ENCODE assay signal across 38 cellular contexts in the genomic region with DNA sequence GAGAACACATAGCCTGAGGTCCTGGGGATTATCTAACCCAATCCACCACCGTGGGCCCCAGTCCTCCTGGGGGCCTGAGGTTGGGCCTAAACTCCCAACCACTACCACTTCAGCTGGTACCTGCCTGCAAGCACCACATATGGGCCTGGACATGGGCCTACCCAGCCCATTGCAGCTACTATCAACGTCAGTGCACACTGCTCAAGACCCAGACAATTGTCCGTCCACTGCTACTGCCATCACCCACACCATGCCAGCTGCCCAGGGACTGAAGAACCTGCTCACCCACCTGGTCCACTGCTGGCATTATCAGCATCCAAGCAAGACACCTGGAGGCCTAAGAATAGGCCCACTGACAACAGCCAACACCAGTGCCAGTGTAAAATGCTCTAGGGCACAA.
"Had no signal": no experiment of that assay in that cellular context is flagged by ENCODE, and none has a peak within 500 bp of the region (broad histone marks: within the 10 kb centered on the region; RNA-seq: fewer than 3 reads in every experiment).

No MANE protein-coding gene starts in this region.

- DNase-seq: activated effector memory CD4-positive, alpha-beta T cell treated with anti-CD3 and anti-CD28 coated beads, Interleukin-2, amount 50 U/mL, for 16 hours; activated effector memory CD4-positive, alpha-beta T cell treated with Interleukin-2 at 50 U/mL for 16 hours; activated gamma-delta T cell; activated gamma-delta T cell treated with Interleukin-2 at 50 U/mL for 16 hours; activated naive CD4-positive, alpha-beta T cell; activated naive CD4-positive, alpha-beta T cell treated with anti-CD3 and anti-CD28 coated beads for 36 hours; activated naive CD4-positive, alpha-beta T cell treated with anti-CD3 and anti-CD28 coated beads, Interleukin-2, amount 10 ng/mL, durations not matched to agents 7 days and 5 days; activated naive CD4-positive, alpha-beta T cell treated with anti-CD3 and anti-CD28 coated beads, Interleukin-2, amount 50 U/mL, for 16 hours; activated naive CD4-positive, alpha-beta T cell treated with Interleukin-2 at 50 U/mL for 16 hours; activated naive CD8-positive, alpha-beta T cell treated with anti-CD3 and anti-CD28 coated beads for 36 hours; activated naive CD8-positive, alpha-beta T cell treated with anti-CD3 and anti-CD28 coated beads, Interleukin-2, amount 10 ng/mL, durations not matched to agents 7 days and 5 days; activated naive CD8-positive, alpha-beta T cell treated with anti-CD3 and anti-CD28 coated beads, Interleukin-2, amount 50 U/mL, for 24 hours; activated T-cell treated with anti-CD3 and anti-CD28 coated beads for 4 hours; activated T-cell treated with anti-CD3 and anti-CD28 coated beads, Interleukin-2, amount 50 U/mL, for 1 hour; activated T-cell treated with anti-CD3 and anti-CD28 coated beads, Interleukin-2, amount 50 U/mL, for 24 hours; activated T-cell treated with anti-CD3 and anti-CD28 coated beads, Interleukin-2, amount 50 U/mL, for 4 hours; activated T-cell treated with anti-CD3 and anti-CD28 coated beads, Interleukin-2, amount 50 U/mL, for 48 hours; activated T-cell treated with anti-CD3 and anti-CD28 coated beads, Interleukin-2, amount 50 U/mL, for 72 hours; adrenal gland; amniotic stem cell; amygdala; anterior cingulate cortex; aorta; body of pancreas; brain microvascular endothelial cell; caudate nucleus; central memory CD4-positive, alpha-beta T cell had no signal

- H3K9me3 ChIP-seq: adrenal gland, body of pancreas, breast epithelium had no signal

- H3K36me3 ChIP-seq: adrenal gland, brain microvascular endothelial cell, breast epithelium had no signal

- H3K4me3 ChIP-seq: adrenal gland, ascending aorta, body of pancreas, breast epithelium, cardiac muscle cell had no signal

- H3K27ac Mint-ChIP-seq: activated naive CD4-positive, alpha-beta T cell treated with anti-CD3 and anti-CD28 coated beads for 36 hours; activated naive CD4-positive, alpha-beta T cell treated with anti-CD3 and anti-CD28 coated beads, Interleukin-2, amount 10 ng/mL, durations not matched to agents 7 days and 5 days; activated naive CD4-positive, alpha-beta T cell treated with anti-CD3 and anti-CD28 coated beads, Interleukin-2, amount 50 U/mL, for 24 hours; activated naive CD4-positive, alpha-beta T cell treated with anti-CD3 and anti-CD28 coated beads, Interleukin-2, amount 50 U/mL, for 72 hours; activated naive CD8-positive, alpha-beta T cell; activated naive CD8-positive, alpha-beta T cell treated with anti-CD3 and anti-CD28 coated beads for 36 hours; activated naive CD8-positive, alpha-beta T cell treated with anti-CD3 and anti-CD28 coated beads, Interleukin-2, amount 10 ng/mL, durations not matched to agents 7 days and 5 days; activated naive CD8-positive, alpha-beta T cell treated with anti-CD3 and anti-CD28 coated beads, Interleukin-2, amount 50 U/mL, for 24 hours; activated T-cell treated with anti-CD3 and anti-CD28 coated beads, Interleukin-2, amount 50 U/mL, for 24 hours; activated T-cell treated with anti-CD3 and anti-CD28 coated beads, Interleukin-2, amount 50 U/mL, for 72 hours; activated T-helper 1 cell treated with anti-CD3 and anti-CD28 coated beads, Interleukin-12 subunit alpha, Interleukin-12 subunit beta, Interleukin-2, Interleukin-4 antibody, amounts not matched to agents 30 ng/mL and 10 ng/mL and 1 ng/mL, durations not matched to agents 14 hours and 24 hours and 36 hours; activated T-helper 17 cell treated with anti-CD3 and anti-CD28 coated beads, Interleukin-2, amount 50 U/mL, for 72 hours; activated T-helper 2 cell treated with anti-CD3 and anti-CD28 coated beads, Interferon-gamma antibody, Interleukin-2, Interleukin-4, amounts not matched to agents 10 μg/mL and 5 μg/mL and 100 μg/mL, durations not matched to agents 14 hours and 24 hours and 36 hours; brain had no signal

- ATAC-seq: activated naive CD4-positive, alpha-beta T cell treated with anti-CD3 and anti-CD28 coated beads, Interleukin-2, amount 50 U/mL, for 72 hours; activated naive CD8-positive, alpha-beta T cell treated with anti-CD3 and anti-CD28 coated beads, Interleukin-2, amount 50 U/mL, for 24 hours; activated T-cell treated with anti-CD3 and anti-CD28 coated beads, Interleukin-2, amount 50 U/mL, for 4 hours; activated T-cell treated with anti-CD3 and anti-CD28 coated beads, Interleukin-2, amount 50 U/mL, for 72 hours; activated T-helper 17 cell treated with anti-CD3 and anti-CD28 coated beads, Interleukin-2, amount 50 U/mL, for 72 hours; body of pancreas had no signal

- H3K36me3 Mint-ChIP-seq: activated naive CD4-positive, alpha-beta T cell treated with anti-CD3 and anti-CD28 coated beads, Interleukin-2, amount 10 ng/mL, durations not matched to agents 7 days and 5 days; activated naive CD4-positive, alpha-beta T cell treated with anti-CD3 and anti-CD28 coated beads, Interleukin-2, amount 50 U/mL, for 24 hours; activated naive CD4-positive, alpha-beta T cell treated with anti-CD3 and anti-CD28 coated beads, Interleukin-2, amount 50 U/mL, for 72 hours; activated naive CD8-positive, alpha-beta T cell; activated naive CD8-positive, alpha-beta T cell treated with anti-CD3 and anti-CD28 coated beads for 36 hours; activated naive CD8-positive, alpha-beta T cell treated with anti-CD3 and anti-CD28 coated beads, Interleukin-2, amount 10 ng/mL, durations not matched to agents 7 days and 5 days had no signal

- H3K27ac ChIP-seq: adrenal gland, ascending aorta, body of pancreas, brain microvascular endothelial cell, breast epithelium, cardiac muscle cell had no signal

- H3K9me3 Mint-ChIP-seq: activated naive CD4-positive, alpha-beta T cell treated with anti-CD3 and anti-CD28 coated beads for 36 hours; activated naive CD4-positive, alpha-beta T cell treated with anti-CD3 and anti-CD28 coated beads, Interleukin-2, amount 10 ng/mL, durations not matched to agents 7 days and 5 days; activated naive CD4-positive, alpha-beta T cell treated with anti-CD3 and anti-CD28 coated beads, Interleukin-2, amount 50 U/mL, for 24 hours; activated naive CD4-positive, alpha-beta T cell treated with anti-CD3 and anti-CD28 coated beads, Interleukin-2, amount 50 U/mL, for 72 hours; activated naive CD8-positive, alpha-beta T cell treated with anti-CD3 and anti-CD28 coated beads, Interleukin-2, amount 10 ng/mL, durations not matched to agents 7 days and 5 days; activated naive CD8-positive, alpha-beta T cell treated with anti-CD3 and anti-CD28 coated beads, Interleukin-2, amount 50 U/mL, for 24 hours; activated T-cell treated with anti-CD3 and anti-CD28 coated beads, Interleukin-2, amount 50 U/mL, for 24 hours; activated T-cell treated with anti-CD3 and anti-CD28 coated beads, Interleukin-2, amount 50 U/mL, for 4 hours; activated T-helper 1 cell treated with anti-CD3 and anti-CD28 coated beads, Interleukin-12 subunit alpha, Interleukin-12 subunit beta, Interleukin-2, Interleukin-4 antibody, amounts not matched to agents 30 ng/mL and 10 ng/mL and 1 ng/mL, durations not matched to agents 14 hours and 24 hours and 36 hours; activated T-helper 17 cell treated with anti-CD3 and anti-CD28 coated beads, Interleukin-2, amount 50 U/mL, for 72 hours; activated T-helper 2 cell treated with anti-CD3 and anti-CD28 coated beads, Interferon-gamma antibody, Interleukin-2, Interleukin-4, amounts not matched to agents 10 μg/mL and 5 μg/mL and 100 μg/mL, durations not matched to agents 14 hours and 24 hours and 36 hours had no signal

- H3K4me3 Mint-ChIP-seq: activated naive CD4-positive, alpha-beta T cell treated with anti-CD3 and anti-CD28 coated beads for 36 hours; activated naive CD4-positive, alpha-beta T cell treated with anti-CD3 and anti-CD28 coated beads, Interleukin-2, amount 10 ng/mL, durations not matched to agents 7 days and 5 days; activated naive CD4-positive, alpha-beta T cell treated with anti-CD3 and anti-CD28 coated beads, Interleukin-2, amount 50 U/mL, for 24 hours; activated naive CD8-positive, alpha-beta T cell; activated naive CD8-positive, alpha-beta T cell treated with anti-CD3 and anti-CD28 coated beads for 36 hours; activated naive CD8-positive, alpha-beta T cell treated with anti-CD3 and anti-CD28 coated beads, Interleukin-2, amount 10 ng/mL, durations not matched to agents 7 days and 5 days; activated naive CD8-positive, alpha-beta T cell treated with anti-CD3 and anti-CD28 coated beads, Interleukin-2, amount 50 U/mL, for 24 hours; activated T-cell treated with anti-CD3 and anti-CD28 coated beads, Interleukin-2, amount 50 U/mL, for 24 hours; activated T-cell treated with anti-CD3 and anti-CD28 coated beads, Interleukin-2, amount 50 U/mL, for 4 hours; activated T-cell treated with anti-CD3 and anti-CD28 coated beads, Interleukin-2, amount 50 U/mL, for 72 hours; activated T-helper 1 cell treated with anti-CD3 and anti-CD28 coated beads, Interleukin-12 subunit alpha, Interleukin-12 subunit beta, Interleukin-2, Interleukin-4 antibody, amounts not matched to agents 30 ng/mL and 10 ng/mL and 1 ng/mL, durations not matched to agents 14 hours and 24 hours and 36 hours; activated T-helper 17 cell treated with anti-CD3 and anti-CD28 coated beads, Interleukin-2, amount 50 U/mL, for 72 hours; brain; central memory CD8-positive, alpha-beta T cell had no signal

- H3K4me1 ChIP-seq: adrenal gland, ascending aorta, body of pancreas, breast epithelium had no signal

- H3K4me1 Mint-ChIP-seq: activated naive CD4-positive, alpha-beta T cell treated with anti-CD3 and anti-CD28 coated beads, Interleukin-2, amount 10 ng/mL, durations not matched to agents 7 days and 5 days; activated naive CD4-positive, alpha-beta T cell treated with anti-CD3 and anti-CD28 coated beads, Interleukin-2, amount 50 U/mL, for 24 hours; activated naive CD8-positive, alpha-beta T cell treated with anti-CD3 and anti-CD28 coated beads for 36 hours; activated naive CD8-positive, alpha-beta T cell treated with anti-CD3 and anti-CD28 coated beads, Interleukin-2, amount 10 ng/mL, durations not matched to agents 7 days and 5 days; activated naive CD8-positive, alpha-beta T cell treated with anti-CD3 and anti-CD28 coated beads, Interleukin-2, amount 50 U/mL, for 24 hours; activated T-helper 17 cell treated with anti-CD3 and anti-CD28 coated beads, Interleukin-2, amount 50 U/mL, for 72 hours; brain; central memory CD8-positive, alpha-beta T cell had no signal

- H3K27me3 Mint-ChIP-seq: activated naive CD4-positive, alpha-beta T cell treated with anti-CD3 and anti-CD28 coated beads, Interleukin-2, amount 10 ng/mL, durations not matched to agents 7 days and 5 days; activated naive CD8-positive, alpha-beta T cell; activated naive CD8-positive, alpha-beta T cell treated with anti-CD3 and anti-CD28 coated beads for 36 hours; activated naive CD8-positive, alpha-beta T cell treated with anti-CD3 and anti-CD28 coated beads, Interleukin-2, amount 10 ng/mL, durations not matched to agents 7 days and 5 days; activated T-helper 17 cell treated with anti-CD3 and anti-CD28 coated beads, Interleukin-2, amount 50 U/mL, for 72 hours; brain; central memory CD8-positive, alpha-beta T cell had no signal

- H3K27me3 ChIP-seq: ascending aorta, body of pancreas, brain microvascular endothelial cell, cardiac muscle cell had no signal
